In the genomic region with DNA sequence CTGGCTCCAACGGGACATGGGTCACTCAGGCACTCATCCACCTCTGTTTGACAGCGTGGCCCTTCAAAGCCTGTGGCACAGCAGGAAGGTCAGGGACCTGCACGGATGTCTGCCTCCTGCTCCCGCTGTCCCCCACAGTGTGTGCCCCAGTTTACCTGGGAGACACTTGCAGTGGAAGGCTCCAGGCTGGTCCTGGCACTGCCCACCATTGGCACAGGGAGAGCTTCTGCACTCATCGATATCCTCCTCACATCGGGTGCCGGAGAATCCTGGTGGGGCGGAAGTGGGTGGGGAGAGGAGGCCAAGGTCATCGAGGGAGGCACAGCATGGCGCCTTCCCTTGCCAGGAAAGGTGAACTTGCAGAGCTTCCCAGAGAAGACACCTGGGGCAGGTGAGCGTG, we compare ENCODE assay signal across 24 cellular contexts. TPM values are rescaled to one million over a fixed set of nuclear protein-coding genes. Genes with fewer than 3 reads are reported as not detected.
DNase-seq lines count a peak whose midpoint lies in the region; ATAC-seq and TF ChIP-seq lines count a peak whose summit lies in the region.
"Had no signal": no experiment of that assay in that cellular context is flagged by ENCODE, and none has a peak within 500 bp of the region (broad histone marks: within the 10 kb centered on the region; RNA-seq: fewer than 3 reads in every experiment).

No MANE protein-coding gene starts in this region.

- peaks cover 2% of the 10 kb centered on the region for H3K36me3 Mint-ChIP-seq in central memory CD8-positive, alpha-beta T cell (ENCODE audit: insufficient read depth)
- H3K36me3 Mint-ChIP-seq in neural crest cell (ENCODE audit: low read depth): no peaks in the 10 kb centered on the region
- H3K36me3 Mint-ChIP-seq in activated naive CD4-positive, alpha-beta T cell treated with anti-CD3 and anti-CD28 coated beads, Interleukin-2, amount 10 ng/mL, durations not matched to agents 7 days and 5 days: no peaks in the 10 kb centered on the region
- H3K36me3 Mint-ChIP-seq in WTC11: no peaks in the 10 kb centered on the region
- H3K36me3 Mint-ChIP-seq: CD14-positive monocyte; CD8-positive, alpha-beta memory T cell had no signal

- H3K4me1 ChIP-seq in sigmoid colon: no peaks in the 10 kb centered on the region
- H3K4me1 ChIP-seq: A549, BE2C had no signal

- TF ChIP-seq CTCF in neural crest cell (conservative IDR thresholded peaks at IDR 0.05) (no peak), sigmoid colon (IDR thresholded peaks at IDR 0.05) (no peak), WTC11 (IDR thresholded peaks at IDR 0.05) (no peak)

- H3K27me3 Mint-ChIP-seq in central memory CD8-positive, alpha-beta T cell: peaks cover 10% of the 10 kb centered on the region
- H3K27me3 Mint-ChIP-seq in neural crest cell (ENCODE audit: low read depth) (no peaks in the 10 kb centered on the region), WTC11 (ENCODE audit: low read depth) (peaks cover 3% of the 10 kb centered on the region; the same call in 1 of the 2 replicates)
- peaks cover 21% of the 10 kb centered on the region for H3K27me3 Mint-ChIP-seq in activated naive CD4-positive, alpha-beta T cell treated with anti-CD3 and anti-CD28 coated beads, Interleukin-2, amount 10 ng/mL, durations not matched to agents 7 days and 5 days
- H3K27me3 Mint-ChIP-seq: CD4-positive, alpha-beta T cell had no signal

- TF ChIP-seq POLR2A in sigmoid colon (IDR thresholded peaks at IDR 0.05): no peak

- intact Hi-C loops in sigmoid colon (cut with DNase I): no loop called here

- peaks cover 0 to 5% (median 0%) of the 10 kb centered on the region in 3 donors for H3K27me3 ChIP-seq in sigmoid colon
- H3K27me3 ChIP-seq: BLaER1 treated with 17β-estradiol and CSF1 and Interleukin-3, amounts not matched to agents 10 nM and 100 nM had no signal

- H3K4me1 Mint-ChIP-seq in central memory CD8-positive, alpha-beta T cell: no peaks in the 10 kb centered on the region
- no peaks in the 10 kb centered on the region for H3K4me1 Mint-ChIP-seq in neural crest cell
- H3K4me1 Mint-ChIP-seq in activated naive CD4-positive, alpha-beta T cell treated with anti-CD3 and anti-CD28 coated beads, Interleukin-2, amount 10 ng/mL, durations not matched to agents 7 days and 5 days: no peaks in the 10 kb centered on the region
- H3K4me1 Mint-ChIP-seq in WTC11: no peaks in the 10 kb centered on the region

- H3K27ac Mint-ChIP-seq in central memory CD8-positive, alpha-beta T cell (ENCODE audit: low read depth): peak overlapping the region; percentile 29
- peak overlapping the region; percentile 30 for H3K27ac Mint-ChIP-seq in neural crest cell (ENCODE audit: unreplicated experiment)
- no peak overlapping the region for H3K27ac Mint-ChIP-seq in activated naive CD4-positive, alpha-beta T cell treated with anti-CD3 and anti-CD28 coated beads, Interleukin-2, amount 10 ng/mL, durations not matched to agents 7 days and 5 days
- H3K27ac Mint-ChIP-seq in WTC11: no peak overlapping the region
- H3K27ac Mint-ChIP-seq: CD4-positive, alpha-beta T cell had no signal

- no peak overlapping the region for H3K27ac ChIP-seq in sigmoid colon
- H3K27ac ChIP-seq: A549; BLaER1 treated with 17β-estradiol and CSF1 and Interleukin-3, amounts not matched to agents 10 nM and 100 nM; GM23248 had no signal

- TF ChIP-seq EP300 in sigmoid colon (IDR thresholded peaks at IDR 0.05): no peak

- WGBS in sigmoid colon, 2 donors: 92% methylated on average over 11 of the region's 11 CpGs

- POLR2A ChIA-PET in WTC11 (lab: Charles Lee): no interaction called here

- H3K4me3 ChIP-seq in sigmoid colon: no peak overlapping the region
- H3K4me3 ChIP-seq: A549; BLaER1 treated with 17β-estradiol and CSF1 and Interleukin-3, amounts not matched to agents 10 nM and 100 nM; GM23248 had no signal

- H3K4me3 Mint-ChIP-seq in central memory CD8-positive, alpha-beta T cell: no peak overlapping the region
- no peak overlapping the region for H3K4me3 Mint-ChIP-seq in neural crest cell
- no peak overlapping the region for H3K4me3 Mint-ChIP-seq in activated naive CD4-positive, alpha-beta T cell treated with anti-CD3 and anti-CD28 coated beads, Interleukin-2, amount 10 ng/mL, durations not matched to agents 7 days and 5 days
- no peak overlapping the region for H3K4me3 Mint-ChIP-seq in WTC11
- H3K4me3 Mint-ChIP-seq: CD14-positive monocyte; CD4-positive, alpha-beta T cell; CD8-positive, alpha-beta memory T cell had no signal

- no peak for ATAC-seq in central memory CD8-positive, alpha-beta T cell (replicated peaks; ENCODE audit: extremely low read depth, poor library complexity, severe bottlenecking)
- ATAC-seq in WTC11: no peak
- ATAC-seq: A549 had no signal

- peak; percentile 34 for DNase-seq in activated effector memory CD4-positive, alpha-beta T cell treated with anti-CD3 and anti-CD28 coated beads, Interleukin-2, amount 50 U/mL, for 16 hours
- no peak for DNase-seq in activated effector memory CD4-positive, alpha-beta T cell treated with Interleukin-2 at 50 U/mL for 16 hours
- no peak for DNase-seq in central memory CD8-positive, alpha-beta T cell (ENCODE audit: low spot score in 2 of 2)
- no peak for DNase-seq in neural crest cell (ENCODE audit: low read depth, low spot score)
- peak; percentile 40 for DNase-seq in sigmoid colon
- DNase-seq in activated naive CD4-positive, alpha-beta T cell treated with anti-CD3 and anti-CD28 coated beads, Interleukin-2, amount 10 ng/mL, durations not matched to agents 7 days and 5 days: no peak
- DNase-seq in WTC11 (ENCODE audit: low spot score): no peak
- DNase-seq in NCI-H774 (lab: John Stamatoyannopoulos, UW): no peak
- DNase-seq: 8988T; ACHN; AML-193; BE2C; CD4-positive, alpha-beta T cell; CD8-positive, alpha-beta memory T cell; DMS 273 treated with DMSO at 0.1 percent for 48 hours; DMS79; EL; GDM1; GM23248; H7; HCEC 1CT had no signal

- H3K9me3 ChIP-seq in sigmoid colon: no peaks in the 10 kb centered on the region
- H3K9me3 ChIP-seq: A549; BE2C; BLaER1 treated with 17β-estradiol and CSF1 and Interleukin-3, amounts not matched to agents 10 nM and 100 nM had no signal

- H3K9me3 Mint-ChIP-seq in central memory CD8-positive, alpha-beta T cell: no peaks in the 10 kb centered on the region
- H3K9me3 Mint-ChIP-seq in neural crest cell (no peaks in the 10 kb centered on the region), WTC11 (no peaks in the 10 kb centered on the region)
- H3K9me3 Mint-ChIP-seq in activated naive CD4-positive, alpha-beta T cell treated with anti-CD3 and anti-CD28 coated beads, Interleukin-2, amount 10 ng/mL, durations not matched to agents 7 days and 5 days: no peaks in the 10 kb centered on the region
- H3K9me3 Mint-ChIP-seq: CD14-positive monocyte; CD4-positive, alpha-beta T cell; CD8-positive, alpha-beta memory T cell had no signal

- CTCF ChIA-PET in activated naive CD4-positive, alpha-beta T cell treated with anti-CD3 and anti-CD28 coated beads, Interleukin-2, amount 10 ng/mL, durations not matched to agents 7 days and 5 days (lab: Charles Lee): interaction anchor here (1.0 kb wide), 1 partner anchor 21 kb away, joined by 3 read pairs; no protein-coding TSS in a partner anchor
- CTCF ChIA-PET in WTC11 (lab: Charles Lee): interaction anchor here (0.8 kb wide), 1 partner anchor 22 kb away, joined by 4 read pairs; no protein-coding TSS in a partner anchor

- H3K36me3 ChIP-seq in sigmoid colon: no peaks in the 10 kb centered on the region
- H3K36me3 ChIP-seq: BE2C; BLaER1 treated with 17β-estradiol and CSF1 and Interleukin-3, amounts not matched to agents 10 nM and 100 nM had no signal

TF ChIP-seq in WTC11, 78 proteins besides CTCF, POLR2A, EP300 and RAD21 (continues in another document):
- TF ChIP-seq, protein P1, sequence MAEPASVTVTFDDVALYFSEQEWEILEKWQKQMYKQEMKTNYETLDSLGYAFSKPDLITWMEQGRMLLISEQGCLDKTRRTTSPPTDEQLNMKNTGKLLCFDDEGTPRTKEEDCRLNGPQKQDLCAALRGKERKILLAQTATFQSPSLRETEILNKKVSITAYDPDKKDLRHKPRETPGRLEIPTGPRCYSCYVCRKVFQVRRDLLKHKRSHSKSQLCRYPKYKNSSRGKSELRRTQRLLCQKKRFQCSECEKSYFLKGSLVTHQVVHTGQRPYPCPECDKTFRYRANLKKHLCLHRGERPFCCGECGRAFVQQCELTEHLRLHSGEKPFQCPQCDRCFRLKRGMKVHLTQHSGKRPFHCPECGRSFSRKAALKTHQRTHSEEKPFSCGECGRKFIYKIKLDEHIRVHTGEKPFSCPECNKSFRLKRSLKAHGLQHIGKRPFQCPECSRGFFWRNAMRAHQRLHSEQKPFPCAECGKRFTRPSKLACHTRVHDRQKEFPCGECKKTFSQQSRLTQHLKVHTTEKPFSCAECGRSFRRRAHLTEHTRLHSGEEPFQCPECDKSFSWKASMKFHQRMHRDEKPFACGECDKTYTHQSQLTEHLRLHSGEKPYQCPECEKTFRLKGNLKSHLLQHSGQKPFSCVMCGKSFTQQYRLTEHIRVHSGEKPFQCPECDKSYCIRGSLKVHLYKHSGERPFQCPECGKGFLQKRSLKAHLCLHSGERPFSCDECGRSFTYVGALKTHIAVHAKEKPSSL (CRISPR knock-in tag; conservative IDR thresholded peaks at IDR 0.05): no peak

RNA-seq across cellular contexts. Expression of a gene that starts 6.9 kb away (rescaled TPM):
- total RNA-seq in neural crest cell (5.6 and 6.3 TPM in 2 replicates), sigmoid colon (10 to 100 TPM in 1 of 4 donors, 1 to 10 TPM in 3; 5.4 to 23.0 (median 6.3) TPM), WTC11 (2021) (2.4 to 2.6 TPM (median 2.6 TPM) in 3 replicates)
- polyA plus RNA-seq in sigmoid colon: 1 to 10 TPM; 1.2 to 9.9 (median 1.8) TPM

RNA-seq across cellular contexts. Expression of a gene that starts 24.6 kb away (rescaled TPM):
- total RNA-seq in neural crest cell (7.3 and 8.0 TPM in 2 replicates), sigmoid colon (10 to 100 TPM in 3 of 4 donors, 1 to 10 TPM in 1; 5.0 to 13.3 (median 10.4) TPM), WTC11 (2021) (10.0 to 14.0 TPM (median 13.1 TPM) in 3 replicates)
- 10 to 100 TPM; 15.5 to 56.2 (median 15.6) TPM for polyA plus RNA-seq in sigmoid colon

RNA-seq across cellular contexts. Expression of a gene that starts 27.0 kb away (rescaled TPM):
- total RNA-seq in neural crest cell (205 and 206 TPM in 2 replicates), sigmoid colon (10 to 100 TPM; 53.6 to 67.7 (median 57.0) TPM), WTC11 (2021) (130 to 165 TPM (median 150 TPM) in 3 replicates)
- 10 to 100 TPM; 16.6 to 55.2 (median 19.8) TPM for polyA plus RNA-seq in sigmoid colon

RNA-seq across cellular contexts. Expression of a gene that starts 32.9 kb away (rescaled TPM):
- total RNA-seq in neural crest cell (25.7 and 26.0 TPM in 2 replicates), sigmoid colon (1 to 10 TPM; 1.9 to 8.9 (median 5.3) TPM), WTC11 (2021) (17.7 to 20.0 TPM (median 18.1 TPM) in 3 replicates)
- polyA plus RNA-seq in sigmoid colon: 10 to 100 TPM in 1 of 3 donors, 1 to 10 TPM in 1, not detected in 1; 2.4 to 10.6 TPM
- polyA plus RNA-seq: CD8-positive, alpha-beta memory T cell had no signal

RNA-seq across cellular contexts. Expression of a gene that starts 38.8 kb away (rescaled TPM):
- total RNA-seq in neural crest cell (60.2 and 60.7 TPM in 2 replicates), sigmoid colon (100 to 1,000 TPM in 2 of 4 donors, 10 to 100 TPM in 2; 61.5 to 118 (median 95.1) TPM), WTC11 (2021) (108 to 114 TPM (median 111 TPM) in 3 replicates)
- 100 to 1,000 TPM in 2 of 3 donors, 10 to 100 TPM in 1; 95.2 to 220 (median 189) TPM for polyA plus RNA-seq in sigmoid colon

Comparison
In these comparisons a context has a peak if more than half of its experiments do, and no peak if none do; other contexts are left out.
1. DNase-seq: peak in activated effector memory CD4-positive, alpha-beta T cell treated with anti-CD3 and anti-CD28 coated beads, Interleukin-2, amount 50 U/mL, for 16 hours (single experiment) and sigmoid colon (single experiment); none in activated effector memory CD4-positive, alpha-beta T cell treated with Interleukin-2 at 50 U/mL for 16 hours (single experiment), central memory CD8-positive, alpha-beta T cell (0 of 2), neural crest cell (single experiment), activated naive CD4-positive, alpha-beta T cell treated with anti-CD3 and anti-CD28 coated beads, Interleukin-2, amount 10 ng/mL, durations not matched to agents 7 days and 5 days (single experiment), WTC11 (single experiment) and NCI-H774 (single experiment).
2. H3K27ac Mint-ChIP-seq: peak in central memory CD8-positive, alpha-beta T cell (single experiment) and neural crest cell (single experiment); none in activated naive CD4-positive, alpha-beta T cell treated with anti-CD3 and anti-CD28 coated beads, Interleukin-2, amount 10 ng/mL, durations not matched to agents 7 days and 5 days (single experiment) and WTC11 (single experiment).